8 cellular contexts compared by ENCODE assay signal in the genomic region with DNA sequence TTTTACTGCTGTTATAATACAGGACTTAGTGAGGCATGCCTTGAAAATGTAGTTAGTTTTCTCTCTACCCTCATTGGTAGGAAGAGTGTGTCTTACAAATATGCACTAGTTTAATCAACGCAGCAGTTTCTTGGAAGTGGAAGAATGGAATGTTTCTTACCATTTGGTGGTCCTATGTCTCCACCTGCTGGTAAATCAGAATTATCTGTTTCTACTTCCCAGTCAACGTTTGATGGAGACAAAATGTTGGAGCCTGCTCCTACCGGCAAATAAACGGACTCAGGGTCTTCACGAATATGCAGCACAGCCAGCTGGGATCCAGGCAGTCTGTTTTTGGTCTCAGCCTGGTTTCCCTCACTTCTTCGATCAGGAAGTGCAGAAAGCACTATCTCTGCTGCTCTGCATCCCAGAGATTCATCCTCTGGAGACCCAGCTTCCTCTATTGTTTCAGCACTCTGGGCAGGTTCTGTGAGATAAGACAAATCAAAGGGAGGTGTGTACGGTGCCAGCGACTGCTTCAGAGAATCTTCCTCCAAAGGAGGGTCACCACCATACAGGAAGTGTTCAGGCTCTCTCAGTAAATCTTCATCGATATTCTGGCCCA. TPM values are rescaled to one million over a fixed set of nuclear protein-coding genes. Genes with fewer than 3 reads are reported as not detected.
DNase-seq lines count a peak whose midpoint lies in the region; ATAC-seq and TF ChIP-seq lines count a peak whose summit lies in the region.

No MANE protein-coding gene starts in this region.

- H3K36me3 Mint-ChIP-seq in GM23338 (ENCODE audit: low read depth) = no peaks in the 10 kb centered on the region

- H3K4me2 ChIP-seq in GM23338 (no peak overlapping the region), hepatocyte (no peak overlapping the region)

- ATAC-seq in GM23338 (peak; percentile 74), HG03457 (IDR thresholded peaks at IDR 0.05; ENCODE audit: unreplicated experiment) (no peak), HG02798 (IDR thresholded peaks at IDR 0.05; ENCODE audit: poor library complexity, unreplicated experiment) (no peak)

- TF ChIP-seq CTCF in C4-2B (conservative IDR thresholded peaks at IDR 0.05) = peak; percentile 73
- TF ChIP-seq CTCF in GM23338 (conservative IDR thresholded peaks at IDR 0.05; ENCODE audit: low read depth in 2 of 2) = peak; percentile 82 to 86
- peak; percentile 44 for TF ChIP-seq CTCF in astrocyte of the cerebellum (IDR thresholded peaks at IDR 0.05; ENCODE audit: low read depth, low read length, missing control alignments)
- TF ChIP-seq CTCF in hepatocyte (IDR thresholded peaks at IDR 0.05; ENCODE audit: poor library complexity) = peak; percentile 79

- H3K4me1 ChIP-seq in GM23338 (ENCODE audit: insufficient read depth) (no peaks in the 10 kb centered on the region; the same call in 1 of the 2 replicates), hepatocyte (ENCODE audit: insufficient read depth) (no peaks in the 10 kb centered on the region)

- H3K4me3 ChIP-seq in GM23338 = no peak overlapping the region
- no peak overlapping the region for H3K4me3 ChIP-seq in astrocyte of the cerebellum (ENCODE audit: low read depth, low read length)
- no peak overlapping the region for H3K4me3 ChIP-seq in hepatocyte
- no peak overlapping the region for H3K4me3 ChIP-seq in skeletal muscle cell (ENCODE audit: low read depth, low read length)

- DNase-seq in GM23338 (ENCODE audit: low spot score) (peak; percentile 88), NCI-H2227 (lab: John Stamatoyannopoulos, UW; ENCODE audit: unreplicated experiment) (peak; percentile 71), astrocyte of the cerebellum (ENCODE audit: low read depth) (peak; percentile 94), hepatocyte (ENCODE audit: low spot score) (peak; percentile 84), skeletal muscle cell (ENCODE audit: low read depth) (peak; percentile 75)

- peaks cover 4% of the 10 kb centered on the region; the same call in 1 of the 2 replicates for H3K36me3 ChIP-seq in GM23338 (ENCODE audit: insufficient read depth)
- H3K36me3 ChIP-seq in hepatocyte (replicated peaks; ENCODE audit: insufficient read depth, low read depth) = no peaks in the 10 kb centered on the region

- peaks cover 3% of the 10 kb centered on the region for H3K27me3 Mint-ChIP-seq in GM23338 (ENCODE audit: insufficient read depth, low read depth, poor library complexity)

- H3K9me2 ChIP-seq in GM23338 (ENCODE audit: insufficient read depth) = no peaks in the 10 kb centered on the region
- no peaks in the 10 kb centered on the region for H3K9me2 ChIP-seq in hepatocyte (replicated peaks; ENCODE audit: insufficient read depth)

- H3K4me1 Mint-ChIP-seq in GM23338 = peaks cover 11% of the 10 kb centered on the region

- H3K79me2 ChIP-seq in GM23338 (replicated peaks; ENCODE audit: insufficient read depth) = no peaks in the 10 kb centered on the region
- H3K79me2 ChIP-seq in hepatocyte = no peaks in the 10 kb centered on the region

- in situ Hi-C loops in astrocyte of the cerebellum (cut with HindIII; ENCODE audit: low sequenced_read_pairs) = loop anchor here (10.0 kb wide), 1 partner anchor 250 kb away; a partner anchor contains a TSS

- H3F3A ChIP-seq in GM23338 (replicated peaks; ENCODE audit: low read depth) = no peaks in the 10 kb centered on the region

- no peaks in the 10 kb centered on the region for H3K9me3 ChIP-seq in hepatocyte (ENCODE audit: low read depth)

- WGBS in hepatocyte (ENCODE audit: low lambda C conversion rate, missing lambda C conversion rate) = 17% methylated on average over 9 of the region's 9 CpGs

- H3K27ac Mint-ChIP-seq in GM23338 = no peak overlapping the region

- H2AFZ ChIP-seq in GM23338 = no peak overlapping the region
- no peak overlapping the region for H2AFZ ChIP-seq in hepatocyte

- H3K27ac ChIP-seq in C4-2B (peak overlapping the region; percentile 23), GM23338 (ENCODE audit: low read depth) (no peak overlapping the region), hepatocyte (no peak overlapping the region)

- H3K4me3 Mint-ChIP-seq in GM23338 = no peak overlapping the region

- H3K9me3 Mint-ChIP-seq in GM23338 = no peaks in the 10 kb centered on the region

- H3K27me3 ChIP-seq in GM23338 (ENCODE audit: insufficient read depth) (no peaks in the 10 kb centered on the region), hepatocyte (peaks cover 13% of the 10 kb centered on the region)

- H4K20me1 ChIP-seq in GM23338 (replicated peaks; ENCODE audit: insufficient read depth) = no peaks in the 10 kb centered on the region
- H4K20me1 ChIP-seq in hepatocyte (ENCODE audit: insufficient read depth, poor library complexity, severe bottlenecking) = no peaks in the 10 kb centered on the region

TF ChIP-seq in GM23338, 12 proteins besides CTCF, POLR2A, EP300 and RAD21:
- TF ChIP-seq CREB1 (CRISPR knock-in tag; IDR thresholded peaks at IDR 0.05; ENCODE audit: low read depth) (no peak), POLR2AphosphoS5 (IDR thresholded peaks at IDR 0.05; ENCODE audit: low read depth) (no peak), STAT1 (IDR thresholded peaks at IDR 0.05; ENCODE audit: unreplicated experiment) (no peak), ZNF331 (CRISPR knock-in tag; IDR thresholded peaks at IDR 0.05; ENCODE audit: low read depth) (no peak), EZH2phosphoT487 (IDR thresholded peaks at IDR 0.05; ENCODE audit: unreplicated experiment) (no peak), ZNF114 (CRISPR knock-in tag; IDR thresholded peaks at IDR 0.05) (no peak)
- TF ChIP-seq, protein P1, sequence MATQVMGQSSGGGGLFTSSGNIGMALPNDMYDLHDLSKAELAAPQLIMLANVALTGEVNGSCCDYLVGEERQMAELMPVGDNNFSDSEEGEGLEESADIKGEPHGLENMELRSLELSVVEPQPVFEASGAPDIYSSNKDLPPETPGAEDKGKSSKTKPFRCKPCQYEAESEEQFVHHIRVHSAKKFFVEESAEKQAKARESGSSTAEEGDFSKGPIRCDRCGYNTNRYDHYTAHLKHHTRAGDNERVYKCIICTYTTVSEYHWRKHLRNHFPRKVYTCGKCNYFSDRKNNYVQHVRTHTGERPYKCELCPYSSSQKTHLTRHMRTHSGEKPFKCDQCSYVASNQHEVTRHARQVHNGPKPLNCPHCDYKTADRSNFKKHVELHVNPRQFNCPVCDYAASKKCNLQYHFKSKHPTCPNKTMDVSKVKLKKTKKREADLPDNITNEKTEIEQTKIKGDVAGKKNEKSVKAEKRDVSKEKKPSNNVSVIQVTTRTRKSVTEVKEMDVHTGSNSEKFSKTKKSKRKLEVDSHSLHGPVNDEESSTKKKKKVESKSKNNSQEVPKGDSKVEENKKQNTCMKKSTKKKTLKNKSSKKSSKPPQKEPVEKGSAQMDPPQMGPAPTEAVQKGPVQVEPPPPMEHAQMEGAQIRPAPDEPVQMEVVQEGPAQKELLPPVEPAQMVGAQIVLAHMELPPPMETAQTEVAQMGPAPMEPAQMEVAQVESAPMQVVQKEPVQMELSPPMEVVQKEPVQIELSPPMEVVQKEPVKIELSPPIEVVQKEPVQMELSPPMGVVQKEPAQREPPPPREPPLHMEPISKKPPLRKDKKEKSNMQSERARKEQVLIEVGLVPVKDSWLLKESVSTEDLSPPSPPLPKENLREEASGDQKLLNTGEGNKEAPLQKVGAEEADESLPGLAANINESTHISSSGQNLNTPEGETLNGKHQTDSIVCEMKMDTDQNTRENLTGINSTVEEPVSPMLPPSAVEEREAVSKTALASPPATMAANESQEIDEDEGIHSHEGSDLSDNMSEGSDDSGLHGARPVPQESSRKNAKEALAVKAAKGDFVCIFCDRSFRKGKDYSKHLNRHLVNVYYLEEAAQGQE (IDR thresholded peaks at IDR 0.05; ENCODE audit: unreplicated experiment) = no peak

RNA-seq across cellular contexts. Expression of a gene that starts 59.5 kb away (rescaled TPM):
- 0.28 TPM in 1 of 2 replicates, not detected in the other for total RNA-seq in GM23338 (2014; rRNA removed; shearing (Covaris generic))
- polyA plus RNA-seq in GM23338 (2016; fragmentation: Nextera tagmentation; extraction: Ambion mirVana) (0.57 and 0.76 TPM in 2 replicates), hepatocyte (0.15 TPM in 1 of 2 replicates, not detected in the other)
- 0.16 TPM in 1 of 2 replicates, not detected in the other for total RNA-seq in hepatocyte
